Comparison of ENCODE assay signal across 28 cellular contexts in the genomic region with DNA sequence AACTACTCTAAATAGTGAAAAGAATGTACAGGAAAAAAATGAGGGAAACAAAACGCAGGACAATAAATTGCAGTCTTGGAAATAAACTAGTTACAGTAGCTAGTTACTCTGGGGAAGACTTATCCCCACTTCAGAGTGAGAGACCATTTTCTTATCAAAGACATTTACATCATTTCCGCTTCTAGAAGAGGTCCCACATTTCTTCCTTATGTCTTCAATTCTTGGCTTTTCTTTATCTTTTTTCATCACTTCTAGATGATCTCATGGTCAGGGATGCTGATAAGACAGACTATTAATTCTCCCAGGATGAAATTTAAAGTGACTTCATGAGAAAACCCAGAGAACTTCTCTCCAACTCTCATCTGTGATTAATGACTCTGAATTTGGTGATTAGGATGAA.
"Had no signal": no experiment of that assay in that cellular context is flagged by ENCODE, and none has a peak within 500 bp of the region (broad histone marks: within the 10 kb centered on the region; RNA-seq: fewer than 3 reads in every experiment).

No MANE protein-coding gene starts in this region.

- H3K4me1 ChIP-seq: ascending aorta, breast epithelium, foreskin keratinocyte, gastrocnemius medialis had no signal

- H3K9me3 ChIP-seq: ascending aorta, breast epithelium, gastrocnemius medialis had no signal

- H3K4me3 ChIP-seq: ascending aorta, breast epithelium, cardiac muscle cell, coronary artery, dorsolateral prefrontal cortex, gastrocnemius medialis had no signal

- DNase-seq: activated CD4-positive, alpha-beta memory T cell treated with anti-CD3 and anti-CD28 coated beads, Interleukin-2, amount 10 ng/mL, durations not matched to agents 7 days and 5 days; activated CD4-positive, alpha-beta T cell treated with anti-CD3 and anti-CD28 coated beads for 1 hour; activated CD4-positive, alpha-beta T cell treated with anti-CD3 and anti-CD28 coated beads for 4 hours; activated CD4-positive, alpha-beta T cell treated with anti-CD3 and anti-CD28 coated beads, Interleukin-2, amount 10 ng/mL, durations not matched to agents 7 days and 5 days; activated CD4-positive, alpha-beta T cell treated with anti-CD3 and anti-CD28 coated beads, Interleukin-2, amount 50 U/mL, for 4 hours; activated CD8-positive, alpha-beta memory T cell treated with anti-CD3 and anti-CD28 coated beads, Interleukin-2, amount 50 U/mL, for 48 hours; activated gamma-delta T cell; activated naive CD4-positive, alpha-beta T cell; activated naive CD4-positive, alpha-beta T cell treated with anti-CD3 and anti-CD28 coated beads, Interleukin-2, amount 10 ng/mL, durations not matched to agents 7 days and 5 days; activated naive CD8-positive, alpha-beta T cell treated with anti-CD3 and anti-CD28 coated beads, Interleukin-2, amount 10 ng/mL, durations not matched to agents 7 days and 5 days; activated T-cell treated with anti-CD3 and anti-CD28 coated beads for 4 hours; activated T-cell treated with anti-CD3 and anti-CD28 coated beads, Interleukin-2, amount 50 U/mL, for 24 hours; activated T-cell treated with anti-CD3 and anti-CD28 coated beads, Interleukin-2, amount 50 U/mL, for 72 hours; dorsolateral prefrontal cortex; effector memory CD4-positive, alpha-beta T cell; endodermal cell; foreskin keratinocyte; gastrocnemius medialis; glutamatergic neuron; T-helper 2 cell had no signal

- ATAC-seq: activated naive CD4-positive, alpha-beta T cell treated with anti-CD3 and anti-CD28 coated beads, Interleukin-2, amount 50 U/mL, for 72 hours; activated T-cell treated with anti-CD3 and anti-CD28 coated beads, Interleukin-2, amount 50 U/mL, for 72 hours; esophagus mucosa; foreskin keratinocyte; gastrocnemius medialis; WTC11 had no signal

- H3K27ac ChIP-seq: ascending aorta, breast epithelium, cardiac muscle cell, coronary artery, dorsolateral prefrontal cortex, foreskin keratinocyte, gastrocnemius medialis, VCaP had no signal

- H3K36me3 ChIP-seq: ascending aorta, breast epithelium, cardiac muscle cell, gastrocnemius medialis had no signal

- H3K27me3 ChIP-seq: ascending aorta, breast epithelium, cardiac muscle cell, dorsolateral prefrontal cortex, foreskin keratinocyte, gastrocnemius medialis had no signal
